ENCODE assay signal across 1 cellular context in the genomic region with DNA sequence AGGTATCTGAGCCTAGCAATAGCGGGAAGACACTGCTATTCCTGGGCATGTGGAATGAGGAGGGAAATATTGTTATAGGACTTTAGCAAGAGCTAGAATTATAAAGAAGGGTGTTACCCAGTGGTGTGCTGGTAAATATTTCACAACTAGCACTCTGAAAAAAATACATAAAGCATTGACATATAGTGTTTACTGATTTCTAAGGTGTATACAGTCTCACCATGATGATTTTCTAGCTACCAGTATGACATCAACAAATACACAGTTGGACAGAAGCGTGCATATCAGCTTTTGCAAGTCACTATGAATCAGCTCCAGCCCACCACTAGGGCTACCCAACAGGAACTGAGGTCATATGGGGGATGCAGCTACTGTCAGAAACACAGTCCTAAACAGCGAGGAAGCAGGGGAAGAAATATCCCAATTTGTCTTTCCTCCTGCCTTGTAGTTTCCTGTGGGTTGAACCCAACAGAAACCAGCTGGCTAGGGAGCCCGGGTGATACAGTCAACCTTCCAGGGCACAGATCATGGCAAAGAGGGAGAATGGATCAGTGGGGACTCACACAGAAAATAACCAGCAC.
TF ChIP-seq lines count a peak whose summit lies in the region.

No MANE protein-coding gene starts in this region.

TF ChIP-seq in K562, 482 proteins besides CTCF, POLR2A, EP300 and RAD21 (continued from another document):
- TF ChIP-seq, protein P1, sequence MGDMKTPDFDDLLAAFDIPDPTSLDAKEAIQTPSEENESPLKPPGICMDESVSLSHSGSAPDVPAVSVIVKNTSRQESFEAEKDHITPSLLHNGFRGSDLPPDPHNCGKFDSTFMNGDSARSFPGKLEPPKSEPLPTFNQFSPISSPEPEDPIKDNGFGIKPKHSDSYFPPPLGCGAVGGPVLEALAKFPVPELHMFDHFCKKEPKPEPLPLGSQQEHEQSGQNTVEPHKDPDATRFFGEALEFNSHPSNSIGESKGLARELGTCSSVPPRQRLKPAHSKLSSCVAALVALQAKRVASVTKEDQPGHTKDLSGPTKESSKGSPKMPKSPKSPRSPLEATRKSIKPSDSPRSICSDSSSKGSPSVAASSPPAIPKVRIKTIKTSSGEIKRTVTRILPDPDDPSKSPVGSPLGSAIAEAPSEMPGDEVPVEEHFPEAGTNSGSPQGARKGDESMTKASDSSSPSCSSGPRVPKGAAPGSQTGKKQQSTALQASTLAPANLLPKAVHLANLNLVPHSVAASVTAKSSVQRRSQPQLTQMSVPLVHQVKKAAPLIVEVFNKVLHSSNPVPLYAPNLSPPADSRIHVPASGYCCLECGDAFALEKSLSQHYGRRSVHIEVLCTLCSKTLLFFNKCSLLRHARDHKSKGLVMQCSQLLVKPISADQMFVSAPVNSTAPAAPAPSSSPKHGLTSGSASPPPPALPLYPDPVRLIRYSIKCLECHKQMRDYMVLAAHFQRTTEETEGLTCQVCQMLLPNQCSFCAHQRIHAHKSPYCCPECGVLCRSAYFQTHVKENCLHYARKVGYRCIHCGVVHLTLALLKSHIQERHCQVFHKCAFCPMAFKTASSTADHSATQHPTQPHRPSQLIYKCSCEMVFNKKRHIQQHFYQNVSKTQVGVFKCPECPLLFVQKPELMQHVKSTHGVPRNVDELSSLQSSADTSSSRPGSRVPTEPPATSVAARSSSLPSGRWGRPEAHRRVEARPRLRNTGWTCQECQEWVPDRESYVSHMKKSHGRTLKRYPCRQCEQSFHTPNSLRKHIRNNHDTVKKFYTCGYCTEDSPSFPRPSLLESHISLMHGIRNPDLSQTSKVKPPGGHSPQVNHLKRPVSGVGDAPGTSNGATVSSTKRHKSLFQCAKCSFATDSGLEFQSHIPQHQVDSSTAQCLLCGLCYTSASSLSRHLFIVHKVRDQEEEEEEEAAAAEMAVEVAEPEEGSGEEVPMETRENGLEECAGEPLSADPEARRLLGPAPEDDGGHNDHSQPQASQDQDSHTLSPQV (IDR thresholded peaks at IDR 0.05) = peak; percentile 92
- TF ChIP-seq ARID1B (IDR thresholded peaks at IDR 0.05) = peak; percentile 64
- TF ChIP-seq SLC30A9 (CRISPR knock-in tag; IDR thresholded peaks at IDR 0.05) = no peak
- peak; percentile 86 for TF ChIP-seq FOSL1 (tag; conservative IDR thresholded peaks at IDR 0.05)
- peak; percentile 89 for TF ChIP-seq ATF7 (IDR thresholded peaks at IDR 0.05)
- TF ChIP-seq, protein P2, sequence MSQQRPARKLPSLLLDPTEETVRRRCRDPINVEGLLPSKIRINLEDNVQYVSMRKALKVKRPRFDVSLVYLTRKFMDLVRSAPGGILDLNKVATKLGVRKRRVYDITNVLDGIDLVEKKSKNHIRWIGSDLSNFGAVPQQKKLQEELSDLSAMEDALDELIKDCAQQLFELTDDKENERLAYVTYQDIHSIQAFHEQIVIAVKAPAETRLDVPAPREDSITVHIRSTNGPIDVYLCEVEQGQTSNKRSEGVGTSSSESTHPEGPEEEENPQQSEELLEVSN (IDR thresholded peaks at IDR 0.05; ENCODE audit: borderline replicate concordance in 1 of 2, extremely low read depth in 1 of 2, insufficient read depth in 1 of 2, insufficient read length in 1 of 2, low read depth in 1 of 2, low read length in 1 of 2, poor library complexity in 1 of 2, severe bottlenecking in 1 of 2) = peak in 1 of 2 experiments; percentile 40
- no peak for TF ChIP-seq RBM34 (IDR thresholded peaks at IDR 0.05; ENCODE audit: borderline replicate concordance, insufficient read depth, low read length)
- 0 out of 2 replicates have a peak, but pooled peaks have one; percentile 16 for TF ChIP-seq MTA1 (IDR thresholded peaks at IDR 0.05; ENCODE audit: borderline replicate concordance)
- no peak for TF ChIP-seq SMARCA5 (IDR thresholded peaks at IDR 0.05)
- no peak for TF ChIP-seq POLR2AphosphoS5 (IDR thresholded peaks at IDR 0.05; ENCODE audit: control insufficient read depth, insufficient read depth, low read depth, low read length)
- TF ChIP-seq MTF1 (CRISPR knock-in tag; IDR thresholded peaks at IDR 0.05; ENCODE audit: borderline replicate concordance) = no peak
- no peak for TF ChIP-seq HNRNPUL1 (IDR thresholded peaks at IDR 0.05; ENCODE audit: low read length)
- TF ChIP-seq, protein P3, sequence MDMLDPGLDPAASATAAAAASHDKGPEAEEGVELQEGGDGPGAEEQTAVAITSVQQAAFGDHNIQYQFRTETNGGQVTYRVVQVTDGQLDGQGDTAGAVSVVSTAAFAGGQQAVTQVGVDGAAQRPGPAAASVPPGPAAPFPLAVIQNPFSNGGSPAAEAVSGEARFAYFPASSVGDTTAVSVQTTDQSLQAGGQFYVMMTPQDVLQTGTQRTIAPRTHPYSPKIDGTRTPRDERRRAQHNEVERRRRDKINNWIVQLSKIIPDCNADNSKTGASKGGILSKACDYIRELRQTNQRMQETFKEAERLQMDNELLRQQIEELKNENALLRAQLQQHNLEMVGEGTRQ (CRISPR knock-in tag; IDR thresholded peaks at IDR 0.05) = no peak
- TF ChIP-seq, protein P4, sequence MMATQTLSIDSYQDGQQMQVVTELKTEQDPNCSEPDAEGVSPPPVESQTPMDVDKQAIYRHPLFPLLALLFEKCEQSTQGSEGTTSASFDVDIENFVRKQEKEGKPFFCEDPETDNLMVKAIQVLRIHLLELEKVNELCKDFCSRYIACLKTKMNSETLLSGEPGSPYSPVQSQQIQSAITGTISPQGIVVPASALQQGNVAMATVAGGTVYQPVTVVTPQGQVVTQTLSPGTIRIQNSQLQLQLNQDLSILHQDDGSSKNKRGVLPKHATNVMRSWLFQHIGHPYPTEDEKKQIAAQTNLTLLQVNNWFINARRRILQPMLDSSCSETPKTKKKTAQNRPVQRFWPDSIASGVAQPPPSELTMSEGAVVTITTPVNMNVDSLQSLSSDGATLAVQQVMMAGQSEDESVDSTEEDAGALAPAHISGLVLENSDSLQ (IDR thresholded peaks at IDR 0.05) = no peak; the same call in 1 of the 2 replicates
- peak; percentile 55 to 75; a peak in 2 of 4 replicates for TF ChIP-seq FOXK2 (conservative IDR thresholded peaks at IDR 0.05 in 1 of 2, IDR thresholded peaks at IDR 0.05 in 1 of 2; ENCODE audit: low read depth in 2 of 2)
- TF ChIP-seq, protein P5, sequence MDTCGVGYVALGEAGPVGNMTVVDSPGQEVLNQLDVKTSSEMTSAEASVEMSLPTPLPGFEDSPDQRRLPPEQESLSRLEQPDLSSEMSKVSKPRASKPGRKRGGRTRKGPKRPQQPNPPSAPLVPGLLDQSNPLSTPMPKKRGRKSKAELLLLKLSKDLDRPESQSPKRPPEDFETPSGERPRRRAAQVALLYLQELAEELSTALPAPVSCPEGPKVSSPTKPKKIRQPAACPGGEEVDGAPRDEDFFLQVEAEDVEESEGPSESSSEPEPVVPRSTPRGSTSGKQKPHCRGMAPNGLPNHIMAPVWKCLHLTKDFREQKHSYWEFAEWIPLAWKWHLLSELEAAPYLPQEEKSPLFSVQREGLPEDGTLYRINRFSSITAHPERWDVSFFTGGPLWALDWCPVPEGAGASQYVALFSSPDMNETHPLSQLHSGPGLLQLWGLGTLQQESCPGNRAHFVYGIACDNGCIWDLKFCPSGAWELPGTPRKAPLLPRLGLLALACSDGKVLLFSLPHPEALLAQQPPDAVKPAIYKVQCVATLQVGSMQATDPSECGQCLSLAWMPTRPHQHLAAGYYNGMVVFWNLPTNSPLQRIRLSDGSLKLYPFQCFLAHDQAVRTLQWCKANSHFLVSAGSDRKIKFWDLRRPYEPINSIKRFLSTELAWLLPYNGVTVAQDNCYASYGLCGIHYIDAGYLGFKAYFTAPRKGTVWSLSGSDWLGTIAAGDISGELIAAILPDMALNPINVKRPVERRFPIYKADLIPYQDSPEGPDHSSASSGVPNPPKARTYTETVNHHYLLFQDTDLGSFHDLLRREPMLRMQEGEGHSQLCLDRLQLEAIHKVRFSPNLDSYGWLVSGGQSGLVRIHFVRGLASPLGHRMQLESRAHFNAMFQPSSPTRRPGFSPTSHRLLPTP (IDR thresholded peaks at IDR 0.05; ENCODE audit: borderline replicate concordance, extremely low read depth, insufficient read length) = no peak
- TF ChIP-seq ZNF589 (CRISPR knock-in tag; IDR thresholded peaks at IDR 0.05; ENCODE audit: low read depth) = peak; percentile 64; the same call in 1 of the 2 replicates
- TF ChIP-seq BRF1 (IDR thresholded peaks at IDR 0.05; ENCODE audit: borderline replicate concordance, extremely low read depth, insufficient read length) = no peak
- 0 out of 4 replicates have a peak, but pooled peaks of 1 of the 2 experiments have one; percentile 34 for TF ChIP-seq ARNT (IDR thresholded peaks at IDR 0.05)
- TF ChIP-seq TBL1XR1 (IDR thresholded peaks at IDR 0.05; ENCODE audit: low read length in 2 of 2) = 0 out of 4 replicates have a peak, but pooled peaks of 1 of the 2 experiments have one; percentile 33
- TF ChIP-seq NEUROD1 (IDR thresholded peaks at IDR 0.05; ENCODE audit: borderline replicate concordance, low read depth, low read length, partially characterized antibody) = peak; percentile 54
- TF ChIP-seq ZC3H4 (CRISPR knock-in tag; IDR thresholded peaks at IDR 0.05; ENCODE audit: borderline replicate concordance) = no peak
- TF ChIP-seq ESRRA (IDR thresholded peaks at IDR 0.05; ENCODE audit: borderline replicate concordance, low read depth) = no peak
- no peak for TF ChIP-seq ZNF668 (CRISPR knock-in tag; IDR thresholded peaks at IDR 0.05)
- TF ChIP-seq, protein P6, sequence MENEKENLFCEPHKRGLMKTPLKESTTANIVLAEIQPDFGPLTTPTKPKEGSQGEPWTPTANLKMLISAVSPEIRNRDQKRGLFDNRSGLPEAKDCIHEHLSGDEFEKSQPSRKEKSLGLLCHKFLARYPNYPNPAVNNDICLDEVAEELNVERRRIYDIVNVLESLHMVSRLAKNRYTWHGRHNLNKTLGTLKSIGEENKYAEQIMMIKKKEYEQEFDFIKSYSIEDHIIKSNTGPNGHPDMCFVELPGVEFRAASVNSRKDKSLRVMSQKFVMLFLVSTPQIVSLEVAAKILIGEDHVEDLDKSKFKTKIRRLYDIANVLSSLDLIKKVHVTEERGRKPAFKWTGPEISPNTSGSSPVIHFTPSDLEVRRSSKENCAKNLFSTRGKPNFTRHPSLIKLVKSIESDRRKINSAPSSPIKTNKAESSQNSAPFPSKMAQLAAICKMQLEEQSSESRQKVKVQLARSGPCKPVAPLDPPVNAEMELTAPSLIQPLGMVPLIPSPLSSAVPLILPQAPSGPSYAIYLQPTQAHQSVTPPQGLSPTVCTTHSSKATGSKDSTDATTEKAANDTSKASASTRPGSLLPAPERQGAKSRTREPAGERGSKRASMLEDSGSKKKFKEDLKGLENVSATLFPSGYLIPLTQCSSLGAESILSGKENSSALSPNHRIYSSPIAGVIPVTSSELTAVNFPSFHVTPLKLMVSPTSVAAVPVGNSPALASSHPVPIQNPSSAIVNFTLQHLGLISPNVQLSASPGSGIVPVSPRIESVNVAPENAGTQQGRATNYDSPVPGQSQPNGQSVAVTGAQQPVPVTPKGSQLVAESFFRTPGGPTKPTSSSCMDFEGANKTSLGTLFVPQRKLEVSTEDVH (IDR thresholded peaks at IDR 0.05; ENCODE audit: low read depth, partially characterized antibody) = no peak
